Comparison of ENCODE assay signal across 1 cellular context in genomic region chr15:69140306-69140705, GRCh38.
TF ChIP-seq lines count a peak whose summit lies in the region.

No MANE protein-coding gene starts in this region.

TF ChIP-seq in GM23338, 12 proteins besides CTCF, POLR2A, EP300 and RAD21 (continued from another document):
- TF ChIP-seq ETS1 (IDR thresholded peaks at IDR 0.05): no peak
- TF ChIP-seq NANOG (IDR thresholded peaks at IDR 0.05; ENCODE audit: borderline replicate concordance): no peak
- no peak for TF ChIP-seq ZNF462 (CRISPR knock-in tag; IDR thresholded peaks at IDR 0.05)
- TF ChIP-seq JUNB (IDR thresholded peaks at IDR 0.05; ENCODE audit: unreplicated experiment): no peak
- no peak for TF ChIP-seq EZH2 (IDR thresholded peaks at IDR 0.05; ENCODE audit: low read depth, unreplicated experiment)
- no peak for TF ChIP-seq STAT1 (IDR thresholded peaks at IDR 0.05; ENCODE audit: unreplicated experiment)
- no peak for TF ChIP-seq POLR2AphosphoS5 (IDR thresholded peaks at IDR 0.05; ENCODE audit: low read depth)
- no peak for TF ChIP-seq EZH2phosphoT487 (IDR thresholded peaks at IDR 0.05; ENCODE audit: unreplicated experiment)
